ENCODE assay signal across 17 cellular contexts in the genomic region with DNA sequence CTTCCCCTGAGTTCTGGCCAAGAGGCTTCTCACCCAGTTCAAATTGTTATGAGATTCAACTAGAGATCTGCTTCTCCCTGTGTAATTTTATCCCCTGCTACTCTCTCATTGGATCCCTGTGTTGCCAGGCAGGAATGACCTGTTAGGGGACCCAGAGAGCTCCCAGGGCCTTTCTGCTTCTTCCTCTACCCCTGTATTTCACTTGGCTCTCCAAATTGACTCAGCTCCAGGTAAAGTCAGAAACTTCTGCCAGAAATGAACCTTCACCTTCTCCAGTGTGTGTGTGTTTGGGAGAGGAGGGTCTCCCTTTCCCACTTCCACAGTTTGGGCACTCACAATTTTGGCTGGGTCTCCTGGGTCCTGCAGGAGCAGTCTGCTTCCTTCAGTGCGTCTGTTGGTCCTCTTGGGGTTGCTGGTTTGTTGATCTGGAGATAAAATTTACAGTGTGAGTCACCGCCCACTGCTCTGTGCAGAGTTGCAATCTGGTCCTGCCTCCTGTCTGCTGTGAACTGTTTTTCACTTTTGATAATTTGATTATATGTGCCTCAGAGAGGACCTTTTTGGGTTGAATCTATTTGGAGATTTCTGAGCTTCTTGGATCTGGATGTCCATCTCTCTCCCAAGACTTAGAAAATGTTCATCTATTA.
A peak's percentile ranks its signal among the peaks of the same experiment; 100 is the strongest.
DNase-seq lines count a peak whose midpoint lies in the region; TF ChIP-seq lines count a peak whose summit lies in the region.
"Had no signal": no experiment of that assay in that cellular context is flagged by ENCODE, and none has a peak within 500 bp of the region (broad histone marks: within the 10 kb centered on the region; RNA-seq: fewer than 3 reads in every experiment).

No MANE protein-coding gene starts in this region.

- H3K9me3 ChIP-seq in MM.1S (replicated peaks; ENCODE audit: insufficient read depth, low read length) (no peaks in the 10 kb centered on the region), trophoblast cell (ENCODE audit: insufficient read depth, low read depth, low read length) (no peaks in the 10 kb centered on the region)

- H2AFZ ChIP-seq in MM.1S (ENCODE audit: low read length), result peak overlapping the region; percentile 26; the same call in 1 of the 2 replicates
- no peak overlapping the region for H2AFZ ChIP-seq in trophoblast cell (ENCODE audit: insufficient read depth, low read length, poor library complexity)

- no peak overlapping the region for H2BK5ac ChIP-seq in trophoblast cell (ENCODE audit: low read depth, low read length, poor library complexity)

- H3K79me2 ChIP-seq in MM.1S (ENCODE audit: low read length), result no peaks in the 10 kb centered on the region
- no peaks in the 10 kb centered on the region for H3K79me2 ChIP-seq in trophoblast cell (ENCODE audit: control insufficient read depth, insufficient read depth, low read length, poor library complexity)

- no peak overlapping the region for H4K91ac ChIP-seq in trophoblast cell (ENCODE audit: low read depth, low read length)

- H3K4me2 ChIP-seq in MM.1S (ENCODE audit: low read depth, low read length), result peak overlapping the region; percentile 19; the same call in 1 of the 2 replicates
- no peak overlapping the region for H3K4me2 ChIP-seq in trophoblast cell (ENCODE audit: low read length)

- no peak overlapping the region for H3K4me3 Mint-ChIP-seq in HFFc6
- H3K4me3 Mint-ChIP-seq: CD14-positive monocyte had no signal

- peaks cover 17% of the 10 kb centered on the region; the same call in 1 of the 2 replicates for H3K4me1 ChIP-seq in MM.1S (ENCODE audit: low read length)
- no peaks in the 10 kb centered on the region for H3K4me1 ChIP-seq in trophoblast cell (ENCODE audit: control insufficient read depth in 1 of 2, insufficient read depth in 2 of 2, low read length in 2 of 2)

- H3K9me2 ChIP-seq in MM.1S (replicated peaks; ENCODE audit: insufficient read depth, low read length), result no peaks in the 10 kb centered on the region

- no peak overlapping the region for H3K4ac ChIP-seq in trophoblast cell (ENCODE audit: low read depth, low read length)

- no peak overlapping the region for H2BK12ac ChIP-seq in trophoblast cell (ENCODE audit: low read length)

- no peaks in the 10 kb centered on the region for H3F3A ChIP-seq in MM.1S (ENCODE audit: insufficient read depth, low read length)

- no peak overlapping the region for H3K18ac ChIP-seq in trophoblast cell (ENCODE audit: low read length)

- H3K9ac ChIP-seq in MM.1S (ENCODE audit: low read length), result no peak overlapping the region; the same call in 1 of the 2 replicates
- H3K9ac ChIP-seq in trophoblast cell (ENCODE audit: low read length), result no peak overlapping the region

- H3K79me1 ChIP-seq in trophoblast cell (ENCODE audit: low read length), result no peaks in the 10 kb centered on the region

- no peak overlapping the region for H2AK5ac ChIP-seq in trophoblast cell (ENCODE audit: low read length)

- TF ChIP-seq CTCF in HFFc6 (IDR thresholded peaks at IDR 0.05), result no peak
- TF ChIP-seq CTCF in MM.1S (IDR thresholded peaks at IDR 0.05; ENCODE audit: low read length), result no peak
- TF ChIP-seq CTCF in VCaP (conservative IDR thresholded peaks at IDR 0.05), result 0 out of 2 replicates have a peak, but pooled peaks have one; percentile 14

- no peak overlapping the region for H3K23ac ChIP-seq in trophoblast cell (ENCODE audit: low read length)

- H4K12ac ChIP-seq in trophoblast cell (ENCODE audit: low read depth, low read length), result no peak overlapping the region

- H3K27ac Mint-ChIP-seq in HFFc6, result no peak overlapping the region
- H3K27ac Mint-ChIP-seq: CD14-positive monocyte had no signal

- no peaks in the 10 kb centered on the region for H3K36me3 Mint-ChIP-seq in HFFc6 (ENCODE audit: low read depth)
- H3K36me3 Mint-ChIP-seq: CD14-positive monocyte had no signal

- H2BK120ac ChIP-seq in trophoblast cell (ENCODE audit: insufficient read depth, low read length, poor library complexity), result no peak overlapping the region

- H3K27me3 ChIP-seq in MM.1S (replicated peaks; ENCODE audit: insufficient read depth, low read length), result no peaks in the 10 kb centered on the region
- no peaks in the 10 kb centered on the region for H3K27me3 ChIP-seq in trophoblast cell (ENCODE audit: insufficient read depth, low read length)

- H3K36me3 ChIP-seq in MM.1S (replicated peaks; ENCODE audit: insufficient read depth, low read length), result no peaks in the 10 kb centered on the region
- no peaks in the 10 kb centered on the region for H3K36me3 ChIP-seq in trophoblast cell (ENCODE audit: control insufficient read depth in 1 of 2, insufficient read depth in 2 of 2, low read length in 2 of 2)

- no peaks in the 10 kb centered on the region for H3K9me3 Mint-ChIP-seq in HFFc6

- H3K27ac ChIP-seq in MM.1S (ENCODE audit: low read length) (peak overlapping the region; percentile 70; the same call in 1 of the 2 replicates), VCaP (peak overlapping the region; percentile 52), trophoblast cell (ENCODE audit: low read depth, low read length) (peak overlapping the region; percentile 17)

- H3K27me3 Mint-ChIP-seq in HFFc6 (ENCODE audit: insufficient read depth), result no peaks in the 10 kb centered on the region; the same call in 1 of the 2 replicates

- no peaks in the 10 kb centered on the region for H4K20me1 ChIP-seq in MM.1S (ENCODE audit: insufficient read depth, low read length)

- DNase-seq in HFFc6 (peak; percentile 7), MM.1S (peak; percentile 32), trophoblast cell (no peak), H4 (ENCODE audit: low spot score) (no peak), AG08396 (ENCODE audit: low spot score) (no peak)
- no peak for DNase-seq in effector CD4-positive, alpha-beta T cell
- DNase-seq: ACHN; AML-193; DMS79 treated with DMSO at 0.1 percent for 48 hours; KG1; NCI-H1105; NCI-H2081; NCI-H446 treated with DMSO at 0.1 percent for 48 hours; NK-92 treated with Interleukin-12 subunit alpha and Interleukin-12 subunit beta, amount 100 ng/mL, for 24 hours; SHP77 treated with DMSO at 0.1 percent for 48 hours had no signal

- no peak overlapping the region for H3K14ac ChIP-seq in trophoblast cell (ENCODE audit: low read length)

- H4K8ac ChIP-seq in trophoblast cell (ENCODE audit: low read depth, low read length), result no peak overlapping the region

- no peak overlapping the region for H3K4me3 ChIP-seq in MM.1S (ENCODE audit: low read length)
- H3K4me3 ChIP-seq in trophoblast cell (ENCODE audit: low read depth, low read length), result no peak overlapping the region

- no peaks in the 10 kb centered on the region for H3K4me1 Mint-ChIP-seq in HFFc6 (ENCODE audit: low read depth)
- H3K4me1 Mint-ChIP-seq: CD14-positive monocyte had no signal

- WGBS in trophoblast cell (ENCODE audit: extremely low coverage, insufficient coverage, insufficient read length), result no CpG with 5 or more reads among the region's 2 CpGs

Comparison
In these comparisons a context has a peak if more than half of its experiments do, and no peak if none do; other contexts are left out.
1. DNase-seq: peak in HFFc6 (single experiment) and MM.1S (single experiment); none in trophoblast cell (0 of 2), H4 (single experiment), effector CD4-positive, alpha-beta T cell (single experiment) and AG08396 (single experiment).
2. H3K27ac ChIP-seq: peak in every context shown above with its lines; median percentile 70 in MM.1S; 52 in VCaP; 17 in trophoblast cell.